22 cellular contexts compared by ENCODE assay signal in the genomic region with DNA sequence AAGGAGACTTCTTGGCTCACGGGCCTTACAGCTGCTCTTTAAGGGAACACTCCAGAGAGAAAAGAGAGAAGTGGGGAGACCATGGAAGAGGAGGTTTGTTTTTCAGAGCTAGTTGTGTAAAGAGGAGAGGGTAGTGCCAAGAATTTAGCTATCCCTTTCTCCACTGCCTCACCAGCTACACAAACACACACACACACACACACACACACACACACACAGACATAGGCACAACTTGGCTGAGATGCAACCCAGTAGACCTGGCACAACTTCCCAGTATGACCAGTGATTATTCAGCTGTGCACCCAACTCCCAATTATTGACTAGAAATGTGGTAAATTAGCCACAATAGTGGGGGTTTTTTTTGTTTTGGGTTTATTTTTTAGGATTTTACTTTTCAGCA. TPM values are rescaled to one million over a fixed set of nuclear protein-coding genes. Genes with fewer than 3 reads are reported as not detected.
"Had no signal": no experiment of that assay in that cellular context is flagged by ENCODE, and none has a peak within 500 bp of the region (broad histone marks: within the 10 kb centered on the region; RNA-seq: fewer than 3 reads in every experiment).

No MANE protein-coding gene starts in this region.

- H3K27me3 ChIP-seq: foreskin keratinocyte, testis had no signal

- ATAC-seq: activated naive CD4-positive, alpha-beta T cell treated with anti-CD3 and anti-CD28 coated beads, Interleukin-2, amount 50 U/mL, for 72 hours; activated T-helper 17 cell treated with anti-CD3 and anti-CD28 coated beads, Interleukin-2, amount 50 U/mL, for 72 hours; foreskin keratinocyte; naive thymus-derived CD4-positive, alpha-beta T cell; sciatic nerve; stimulated activated naive B cell treated with anti-CD40 and anti-IgM and Interleukin-4, amounts not matched to agents 10 μg/mL and 1 μg/mL and 100 μg/mL, for 72 hours; WTC11 had no signal

- H3K9me3 Mint-ChIP-seq: activated naive CD4-positive, alpha-beta T cell treated with anti-CD3 and anti-CD28 coated beads, Interleukin-2, amount 50 U/mL, for 72 hours; activated T-cell treated with anti-CD3 and anti-CD28 coated beads, Interleukin-2, amount 50 U/mL, for 24 hours; activated T-helper 17 cell treated with anti-CD3 and anti-CD28 coated beads, Interleukin-2, amount 50 U/mL, for 72 hours; brain; naive thymus-derived CD4-positive, alpha-beta T cell; neural crest cell; stimulated activated naive B cell treated with anti-CD40 and anti-IgM and Interleukin-4, amounts not matched to agents 10 μg/mL and 1 μg/mL and 100 μg/mL, for 72 hours; WTC11 had no signal

- H3K4me3 Mint-ChIP-seq: activated T-cell treated with anti-CD3 and anti-CD28 coated beads, Interleukin-2, amount 50 U/mL, for 24 hours; activated T-helper 17 cell treated with anti-CD3 and anti-CD28 coated beads, Interleukin-2, amount 50 U/mL, for 72 hours; brain; naive thymus-derived CD4-positive, alpha-beta T cell; neural crest cell; stimulated activated naive B cell treated with anti-CD40 and anti-IgM and Interleukin-4, amounts not matched to agents 10 μg/mL and 1 μg/mL and 100 μg/mL, for 72 hours; WTC11 had no signal

- DNase-seq: activated T-cell treated with anti-CD3 and anti-CD28 coated beads, Interleukin-2, amount 50 U/mL, for 24 hours; aorta; foreskin keratinocyte; kidney; naive thymus-derived CD4-positive, alpha-beta T cell; occipital lobe; small intestine; stimulated activated CD8-positive, alpha-beta memory T cell treated with anti-CD3 and anti-CD28 coated beads, Interleukin-4, amount 100 ng/mL, for 48 hours; stimulated activated naive B cell treated with anti-CD40 and anti-IgM and Interleukin-4, amounts not matched to agents 10 μg/mL and 1 μg/mL and 100 μg/mL, for 72 hours; testis; trophoblast cell had no signal

- H3K27ac Mint-ChIP-seq: activated naive CD4-positive, alpha-beta T cell treated with anti-CD3 and anti-CD28 coated beads, Interleukin-2, amount 50 U/mL, for 72 hours; activated T-cell treated with anti-CD3 and anti-CD28 coated beads, Interleukin-2, amount 50 U/mL, for 24 hours; activated T-helper 17 cell treated with anti-CD3 and anti-CD28 coated beads, Interleukin-2, amount 50 U/mL, for 72 hours; brain; naive thymus-derived CD4-positive, alpha-beta T cell; stimulated activated naive B cell treated with anti-CD40 and anti-IgM and Interleukin-4, amounts not matched to agents 10 μg/mL and 1 μg/mL and 100 μg/mL, for 72 hours; WTC11 had no signal

- H3K4me1 Mint-ChIP-seq: activated T-helper 17 cell treated with anti-CD3 and anti-CD28 coated beads, Interleukin-2, amount 50 U/mL, for 72 hours; naive thymus-derived CD4-positive, alpha-beta T cell; neural crest cell; stimulated activated naive B cell treated with anti-CD40 and anti-IgM and Interleukin-4, amounts not matched to agents 10 μg/mL and 1 μg/mL and 100 μg/mL, for 72 hours; WTC11 had no signal

- H3K4me1 ChIP-seq: foreskin keratinocyte, testis had no signal

- H3K27ac ChIP-seq: foreskin keratinocyte, testis had no signal

- H3K36me3 Mint-ChIP-seq: activated naive CD4-positive, alpha-beta T cell treated with anti-CD3 and anti-CD28 coated beads, Interleukin-2, amount 50 U/mL, for 72 hours; brain; naive thymus-derived CD4-positive, alpha-beta T cell; stimulated activated naive B cell treated with anti-CD40 and anti-IgM and Interleukin-4, amounts not matched to agents 10 μg/mL and 1 μg/mL and 100 μg/mL, for 72 hours; WTC11 had no signal

- H3K27me3 Mint-ChIP-seq: activated T-helper 17 cell treated with anti-CD3 and anti-CD28 coated beads, Interleukin-2, amount 50 U/mL, for 72 hours; brain had no signal

- H3K9me3 ChIP-seq: testis had no signal

RNA-seq across cellular contexts. Expression of a gene that starts 41.0 kb away (rescaled TPM):
- total RNA-seq: activated naive CD4-positive, alpha-beta T cell treated with anti-CD3 and anti-CD28 coated beads, Interleukin-2, amount 50 U/mL, for 72 hours; activated T-helper 17 cell treated with anti-CD3 and anti-CD28 coated beads, Interleukin-2, amount 50 U/mL, for 72 hours; aorta; cardiac septum; chondrocyte; epithelial cell of proximal tubule; fibroblast of lung; foreskin keratinocyte; kidney; lung; naive thymus-derived CD4-positive, alpha-beta T cell; neural crest cell; occipital lobe; sciatic nerve; testis; WTC11 had no signal
